Comparison of ENCODE assay signal across 6 cellular contexts in the genomic region with DNA sequence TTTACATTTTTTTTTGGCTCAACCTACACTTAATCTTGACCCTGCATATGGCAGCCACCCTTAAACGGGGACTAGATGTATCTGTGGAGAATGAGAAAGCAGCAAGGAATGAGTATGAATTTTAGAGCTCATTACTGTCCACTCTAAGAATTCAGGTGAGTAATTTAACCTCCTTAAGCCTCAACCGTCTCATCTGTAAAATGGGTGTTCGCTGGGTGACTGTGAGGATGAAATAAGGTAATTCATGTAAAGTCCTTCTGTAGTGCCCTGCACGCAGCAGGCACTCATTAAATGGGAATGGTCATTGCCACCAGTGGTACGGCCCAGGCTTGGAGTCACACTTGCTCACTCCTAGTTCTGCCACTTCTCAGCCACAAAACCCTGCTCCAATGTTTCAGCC.
"Had no signal": no experiment of that assay in that cellular context is flagged by ENCODE, and none has a peak within 500 bp of the region (broad histone marks: within the 10 kb centered on the region; RNA-seq: fewer than 3 reads in every experiment).

No MANE protein-coding gene starts in this region.

- H3K4me2 ChIP-seq: KMS-11 had no signal

- H3K27ac ChIP-seq: HL-60, KMS-11 had no signal

- H3K9ac ChIP-seq: KMS-11 had no signal

- DNase-seq: IMR-90, KBM-7, KG1 had no signal

- FAIRE-seq: HTR-8/SVneo had no signal
